ENCODE assay signal across 1 cellular context in the genomic region with DNA sequence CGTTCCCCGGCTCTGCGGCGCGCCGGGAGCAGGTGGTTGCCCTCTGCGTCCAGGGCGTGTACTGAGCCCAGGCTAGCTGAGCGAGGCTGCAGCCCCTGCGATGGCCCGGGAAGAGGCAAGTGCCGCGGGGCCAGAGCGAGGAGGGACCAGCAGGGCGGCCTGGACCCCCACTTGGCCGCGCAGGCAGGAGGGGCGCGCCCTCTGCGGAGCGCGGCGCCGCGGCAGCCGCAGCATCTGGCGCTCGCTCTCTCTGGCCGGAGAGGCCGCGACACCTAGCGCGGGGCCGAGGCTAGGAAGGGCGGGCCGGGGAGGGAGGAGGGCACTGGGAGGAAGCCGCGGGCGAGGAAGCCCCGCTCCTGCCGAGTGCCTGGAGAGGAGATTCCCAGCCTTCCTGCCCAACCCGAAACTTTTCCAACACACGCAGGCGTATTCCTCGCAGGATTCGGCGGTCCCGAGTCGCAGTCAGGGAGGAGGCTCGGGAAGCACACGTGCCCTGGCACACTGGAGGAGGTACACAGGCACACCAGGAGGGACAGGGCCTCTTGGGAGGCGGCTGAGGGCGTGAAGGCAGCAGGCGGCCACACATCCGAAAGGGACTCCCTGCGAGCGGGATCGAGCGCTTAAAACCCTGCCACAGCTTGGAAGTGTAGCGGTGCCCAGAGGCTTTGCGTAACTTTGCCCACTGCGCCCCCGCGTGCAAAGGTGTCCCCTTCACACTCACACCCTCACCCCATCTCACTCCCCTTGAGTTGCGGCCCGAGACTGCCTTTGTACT.
A peak's percentile ranks its signal among the peaks of the same experiment; 100 is the strongest.
TF ChIP-seq lines count a peak whose summit lies in the region.

No MANE protein-coding gene starts in this region.

TF ChIP-seq in HepG2, 621 proteins besides CTCF, POLR2A, EP300 and RAD21 (continued from another document and continues in another):
- TF ChIP-seq, protein P1, sequence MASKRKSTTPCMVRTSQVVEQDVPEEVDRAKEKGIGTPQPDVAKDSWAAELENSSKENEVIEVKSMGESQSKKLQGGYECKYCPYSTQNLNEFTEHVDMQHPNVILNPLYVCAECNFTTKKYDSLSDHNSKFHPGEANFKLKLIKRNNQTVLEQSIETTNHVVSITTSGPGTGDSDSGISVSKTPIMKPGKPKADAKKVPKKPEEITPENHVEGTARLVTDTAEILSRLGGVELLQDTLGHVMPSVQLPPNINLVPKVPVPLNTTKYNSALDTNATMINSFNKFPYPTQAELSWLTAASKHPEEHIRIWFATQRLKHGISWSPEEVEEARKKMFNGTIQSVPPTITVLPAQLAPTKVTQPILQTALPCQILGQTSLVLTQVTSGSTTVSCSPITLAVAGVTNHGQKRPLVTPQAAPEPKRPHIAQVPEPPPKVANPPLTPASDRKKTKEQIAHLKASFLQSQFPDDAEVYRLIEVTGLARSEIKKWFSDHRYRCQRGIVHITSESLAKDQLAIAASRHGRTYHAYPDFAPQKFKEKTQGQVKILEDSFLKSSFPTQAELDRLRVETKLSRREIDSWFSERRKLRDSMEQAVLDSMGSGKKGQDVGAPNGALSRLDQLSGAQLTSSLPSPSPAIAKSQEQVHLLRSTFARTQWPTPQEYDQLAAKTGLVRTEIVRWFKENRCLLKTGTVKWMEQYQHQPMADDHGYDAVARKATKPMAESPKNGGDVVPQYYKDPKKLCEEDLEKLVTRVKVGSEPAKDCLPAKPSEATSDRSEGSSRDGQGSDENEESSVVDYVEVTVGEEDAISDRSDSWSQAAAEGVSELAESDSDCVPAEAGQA (IDR thresholded peaks at IDR 0.05; ENCODE audit: low read depth): no peak
- TF ChIP-seq, protein P1 (CRISPR knock-in tag; IDR thresholded peaks at IDR 0.05; ENCODE audit: borderline replicate concordance): no peak
- peak; percentile 42; the same call in 1 of the 2 replicates for TF ChIP-seq ZNF430 (CRISPR knock-in tag; IDR thresholded peaks at IDR 0.05)
- TF ChIP-seq, protein P2, sequence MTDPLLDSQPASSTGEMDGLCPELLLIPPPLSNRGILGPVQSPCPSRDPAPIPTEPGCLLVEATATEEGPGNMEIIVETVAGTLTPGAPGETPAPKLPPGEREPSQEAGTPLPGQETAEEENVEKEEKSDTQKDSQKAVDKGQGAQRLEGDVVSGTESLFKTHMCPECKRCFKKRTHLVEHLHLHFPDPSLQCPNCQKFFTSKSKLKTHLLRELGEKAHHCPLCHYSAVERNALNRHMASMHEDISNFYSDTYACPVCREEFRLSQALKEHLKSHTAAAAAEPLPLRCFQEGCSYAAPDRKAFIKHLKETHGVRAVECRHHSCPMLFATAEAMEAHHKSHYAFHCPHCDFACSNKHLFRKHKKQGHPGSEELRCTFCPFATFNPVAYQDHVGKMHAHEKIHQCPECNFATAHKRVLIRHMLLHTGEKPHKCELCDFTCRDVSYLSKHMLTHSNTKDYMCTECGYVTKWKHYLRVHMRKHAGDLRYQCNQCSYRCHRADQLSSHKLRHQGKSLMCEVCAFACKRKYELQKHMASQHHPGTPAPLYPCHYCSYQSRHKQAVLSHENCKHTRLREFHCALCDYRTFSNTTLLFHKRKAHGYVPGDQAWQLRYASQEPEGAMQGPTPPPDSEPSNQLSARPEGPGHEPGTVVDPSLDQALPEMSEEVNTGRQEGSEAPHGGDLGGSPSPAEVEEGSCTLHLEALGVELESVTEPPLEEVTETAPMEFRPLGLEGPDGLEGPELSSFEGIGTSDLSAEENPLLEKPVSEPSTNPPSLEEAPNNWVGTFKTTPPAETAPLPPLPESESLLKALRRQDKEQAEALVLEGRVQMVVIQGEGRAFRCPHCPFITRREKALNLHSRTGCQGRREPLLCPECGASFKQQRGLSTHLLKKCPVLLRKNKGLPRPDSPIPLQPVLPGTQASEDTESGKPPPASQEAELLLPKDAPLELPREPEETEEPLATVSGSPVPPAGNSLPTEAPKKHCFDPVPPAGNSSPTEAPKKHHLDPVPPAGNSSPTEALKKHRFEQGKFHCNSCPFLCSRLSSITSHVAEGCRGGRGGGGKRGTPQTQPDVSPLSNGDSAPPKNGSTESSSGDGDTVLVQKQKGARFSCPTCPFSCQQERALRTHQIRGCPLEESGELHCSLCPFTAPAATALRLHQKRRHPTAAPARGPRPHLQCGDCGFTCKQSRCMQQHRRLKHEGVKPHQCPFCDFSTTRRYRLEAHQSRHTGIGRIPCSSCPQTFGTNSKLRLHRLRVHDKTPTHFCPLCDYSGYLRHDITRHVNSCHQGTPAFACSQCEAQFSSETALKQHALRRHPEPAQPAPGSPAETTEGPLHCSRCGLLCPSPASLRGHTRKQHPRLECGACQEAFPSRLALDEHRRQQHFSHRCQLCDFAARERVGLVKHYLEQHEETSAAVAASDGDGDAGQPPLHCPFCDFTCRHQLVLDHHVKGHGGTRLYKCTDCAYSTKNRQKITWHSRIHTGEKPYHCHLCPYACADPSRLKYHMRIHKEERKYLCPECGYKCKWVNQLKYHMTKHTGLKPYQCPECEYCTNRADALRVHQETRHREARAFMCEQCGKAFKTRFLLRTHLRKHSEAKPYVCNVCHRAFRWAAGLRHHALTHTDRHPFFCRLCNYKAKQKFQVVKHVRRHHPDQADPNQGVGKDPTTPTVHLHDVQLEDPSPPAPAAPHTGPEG (CRISPR knock-in tag; IDR thresholded peaks at IDR 0.05): no peak
- TF ChIP-seq, protein P3, sequence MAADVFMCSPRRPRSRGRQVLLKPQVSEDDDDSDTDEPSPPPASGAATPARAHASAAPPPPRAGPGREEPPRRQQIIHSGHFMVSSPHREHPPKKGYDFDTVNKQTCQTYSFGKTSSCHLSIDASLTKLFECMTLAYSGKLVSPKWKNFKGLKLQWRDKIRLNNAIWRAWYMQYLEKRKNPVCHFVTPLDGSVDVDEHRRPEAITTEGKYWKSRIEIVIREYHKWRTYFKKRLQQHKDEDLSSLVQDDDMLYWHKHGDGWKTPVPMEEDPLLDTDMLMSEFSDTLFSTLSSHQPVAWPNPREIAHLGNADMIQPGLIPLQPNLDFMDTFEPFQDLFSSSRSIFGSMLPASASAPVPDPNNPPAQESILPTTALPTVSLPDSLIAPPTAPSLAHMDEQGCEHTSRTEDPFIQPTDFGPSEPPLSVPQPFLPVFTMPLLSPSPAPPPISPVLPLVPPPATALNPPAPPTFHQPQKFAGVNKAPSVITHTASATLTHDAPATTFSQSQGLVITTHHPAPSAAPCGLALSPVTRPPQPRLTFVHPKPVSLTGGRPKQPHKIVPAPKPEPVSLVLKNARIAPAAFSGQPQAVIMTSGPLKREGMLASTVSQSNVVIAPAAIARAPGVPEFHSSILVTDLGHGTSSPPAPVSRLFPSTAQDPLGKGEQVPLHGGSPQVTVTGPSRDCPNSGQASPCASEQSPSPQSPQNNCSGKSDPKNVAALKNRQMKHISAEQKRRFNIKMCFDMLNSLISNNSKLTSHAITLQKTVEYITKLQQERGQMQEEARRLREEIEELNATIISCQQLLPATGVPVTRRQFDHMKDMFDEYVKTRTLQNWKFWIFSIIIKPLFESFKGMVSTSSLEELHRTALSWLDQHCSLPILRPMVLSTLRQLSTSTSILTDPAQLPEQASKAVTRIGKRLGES (CRISPR knock-in tag; IDR thresholded peaks at IDR 0.05; ENCODE audit: borderline replicate concordance): no peak
- peak; percentile 62; the same call in 1 of the 2 replicates for TF ChIP-seq ZBTB7B (CRISPR knock-in tag; IDR thresholded peaks at IDR 0.05)
- TF ChIP-seq TOE1 (CRISPR knock-in tag; IDR thresholded peaks at IDR 0.05): no peak
- TF ChIP-seq ZNF260 (CRISPR knock-in tag; IDR thresholded peaks at IDR 0.05; ENCODE audit: borderline replicate concordance, low read depth): no peak
- TF ChIP-seq, protein P4, sequence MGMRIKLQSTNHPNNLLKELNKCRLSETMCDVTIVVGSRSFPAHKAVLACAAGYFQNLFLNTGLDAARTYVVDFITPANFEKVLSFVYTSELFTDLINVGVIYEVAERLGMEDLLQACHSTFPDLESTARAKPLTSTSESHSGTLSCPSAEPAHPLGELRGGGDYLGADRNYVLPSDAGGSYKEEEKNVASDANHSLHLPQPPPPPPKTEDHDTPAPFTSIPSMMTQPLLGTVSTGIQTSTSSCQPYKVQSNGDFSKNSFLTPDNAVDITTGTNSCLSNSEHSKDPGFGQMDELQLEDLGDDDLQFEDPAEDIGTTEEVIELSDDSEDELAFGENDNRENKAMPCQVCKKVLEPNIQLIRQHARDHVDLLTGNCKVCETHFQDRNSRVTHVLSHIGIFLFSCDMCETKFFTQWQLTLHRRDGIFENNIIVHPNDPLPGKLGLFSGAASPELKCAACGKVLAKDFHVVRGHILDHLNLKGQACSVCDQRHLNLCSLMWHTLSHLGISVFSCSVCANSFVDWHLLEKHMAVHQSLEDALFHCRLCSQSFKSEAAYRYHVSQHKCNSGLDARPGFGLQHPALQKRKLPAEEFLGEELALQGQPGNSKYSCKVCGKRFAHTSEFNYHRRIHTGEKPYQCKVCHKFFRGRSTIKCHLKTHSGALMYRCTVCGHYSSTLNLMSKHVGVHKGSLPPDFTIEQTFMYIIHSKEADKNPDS (CRISPR knock-in tag; IDR thresholded peaks at IDR 0.05): no peak
- no peak for TF ChIP-seq NR3C1 (CRISPR knock-in tag; IDR thresholded peaks at IDR 0.05)
- TF ChIP-seq REL (CRISPR knock-in tag; conservative IDR thresholded peaks at IDR 0.05): no peak; the same call in 1 of the 2 replicates
- TF ChIP-seq YEATS2 (CRISPR knock-in tag; IDR thresholded peaks at IDR 0.05; ENCODE audit: borderline replicate concordance): no peak
- TF ChIP-seq FOSL2 (CRISPR knock-in tag; IDR thresholded peaks at IDR 0.05): no peak
- peak; percentile 64; the same call in 1 of the 2 replicates for TF ChIP-seq KDM5B (CRISPR knock-in tag; IDR thresholded peaks at IDR 0.05; ENCODE audit: borderline replicate concordance)
- TF ChIP-seq, protein P5, sequence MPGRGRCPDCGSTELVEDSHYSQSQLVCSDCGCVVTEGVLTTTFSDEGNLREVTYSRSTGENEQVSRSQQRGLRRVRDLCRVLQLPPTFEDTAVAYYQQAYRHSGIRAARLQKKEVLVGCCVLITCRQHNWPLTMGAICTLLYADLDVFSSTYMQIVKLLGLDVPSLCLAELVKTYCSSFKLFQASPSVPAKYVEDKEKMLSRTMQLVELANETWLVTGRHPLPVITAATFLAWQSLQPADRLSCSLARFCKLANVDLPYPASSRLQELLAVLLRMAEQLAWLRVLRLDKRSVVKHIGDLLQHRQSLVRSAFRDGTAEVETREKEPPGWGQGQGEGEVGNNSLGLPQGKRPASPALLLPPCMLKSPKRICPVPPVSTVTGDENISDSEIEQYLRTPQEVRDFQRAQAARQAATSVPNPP (CRISPR knock-in tag; IDR thresholded peaks at IDR 0.05): no peak
- peak; percentile 88; the same call in 1 of the 2 replicates for TF ChIP-seq ZNF709 (CRISPR knock-in tag; IDR thresholded peaks at IDR 0.05)
- TF ChIP-seq STAT6 (CRISPR knock-in tag; IDR thresholded peaks at IDR 0.05; ENCODE audit: borderline replicate concordance): no peak
- no peak; the same call in 1 of the 2 replicates for TF ChIP-seq ZFP90 (CRISPR knock-in tag; IDR thresholded peaks at IDR 0.05; ENCODE audit: borderline replicate concordance)
- TF ChIP-seq THAP11 (CRISPR knock-in tag; IDR thresholded peaks at IDR 0.05): 0 out of 2 replicates have a peak, but pooled peaks have one; percentile 17
- TF ChIP-seq MAF1 (CRISPR knock-in tag; IDR thresholded peaks at IDR 0.05; ENCODE audit: borderline replicate concordance): no peak
- 0 out of 2 replicates have a peak, but pooled peaks have one; percentile 48 for TF ChIP-seq ZNF724P (CRISPR knock-in tag; IDR thresholded peaks at IDR 0.05; ENCODE audit: borderline replicate concordance)
- no peak for TF ChIP-seq ZNF225 (CRISPR knock-in tag; IDR thresholded peaks at IDR 0.05)
- TF ChIP-seq TEAD2 (CRISPR knock-in tag; IDR thresholded peaks at IDR 0.05): no peak
- TF ChIP-seq ZNF556 (CRISPR knock-in tag; IDR thresholded peaks at IDR 0.05; ENCODE audit: borderline replicate concordance): peak; percentile 78
- TF ChIP-seq, protein P6, sequence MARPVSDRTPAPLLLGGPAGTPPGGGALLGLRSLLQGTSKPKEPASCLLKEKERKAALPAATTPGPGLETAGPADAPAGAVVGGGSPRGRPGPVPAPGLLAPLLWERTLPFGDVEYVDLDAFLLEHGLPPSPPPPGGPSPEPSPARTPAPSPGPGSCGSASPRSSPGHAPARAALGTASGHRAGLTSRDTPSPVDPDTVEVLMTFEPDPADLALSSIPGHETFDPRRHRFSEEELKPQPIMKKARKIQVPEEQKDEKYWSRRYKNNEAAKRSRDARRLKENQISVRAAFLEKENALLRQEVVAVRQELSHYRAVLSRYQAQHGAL (CRISPR knock-in tag; IDR thresholded peaks at IDR 0.05; ENCODE audit: not compliant biosample characterization): no peak
- TF ChIP-seq ZNF644 (CRISPR knock-in tag; IDR thresholded peaks at IDR 0.05; ENCODE audit: low read depth): no peak
- peak; percentile 39; the same call in 1 of the 2 replicates for TF ChIP-seq IRF9 (CRISPR knock-in tag; IDR thresholded peaks at IDR 0.05; ENCODE audit: borderline replicate concordance)
